In the genomic region with DNA sequence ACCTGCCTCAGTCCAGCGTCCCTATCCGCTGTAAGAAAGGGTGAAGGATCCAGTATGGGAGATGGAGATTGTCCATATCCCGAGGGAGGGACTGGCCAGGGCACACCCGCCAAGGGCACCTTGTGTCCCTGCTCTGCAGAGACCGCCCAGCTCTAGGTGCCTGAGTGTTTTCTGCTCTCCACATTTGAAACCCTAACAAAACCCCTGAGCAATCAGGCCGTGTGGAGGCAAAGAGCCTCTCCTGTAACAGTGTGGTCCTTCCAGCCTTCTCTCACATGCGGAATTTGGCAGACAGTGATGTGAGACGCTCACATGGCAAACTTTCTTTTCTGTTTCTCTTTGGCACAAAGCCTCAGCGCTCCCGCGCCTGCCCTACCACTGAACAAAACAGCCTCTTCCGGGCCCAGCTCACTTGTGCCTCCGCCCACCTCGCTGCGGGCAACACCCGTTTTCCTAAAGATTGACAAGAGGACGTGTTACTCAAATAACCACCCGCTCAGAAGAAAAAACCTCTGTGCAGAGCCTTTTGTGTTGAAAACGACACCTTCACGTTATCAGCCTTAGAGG, we compare ENCODE assay signal across 8 cellular contexts.
DNase-seq lines count a peak whose midpoint lies in the region; ATAC-seq and TF ChIP-seq lines count a peak whose summit lies in the region.

No MANE protein-coding gene starts in this region.

- no peak for ATAC-seq in HG03457 (IDR thresholded peaks at IDR 0.05; ENCODE audit: unreplicated experiment)

- intact Hi-C loops in mammary epithelial cell (cut with micrococcal nuclease), result no loop called here

- no TSS peak for BruUV-seq in mammary epithelial cell (replicated peaks; lab: Mats Ljungman, UMichigan)

- H3K27ac ChIP-seq in mammary epithelial cell (ENCODE audit: insufficient read depth, low read depth, low read length), result no peak overlapping the region

- H3K4me1 ChIP-seq in mammary epithelial cell (ENCODE audit: insufficient read depth, low read length), result no peaks in the 10 kb centered on the region

- DNase-seq in CD1c-positive myeloid dendritic cell (ENCODE audit: extremely low spot score) (peak; percentile 84), NCI-H69 (lab: John Stamatoyannopoulos, UW) (peak; percentile 85), activated T-cell treated with anti-CD3 and anti-CD28 coated beads for 4 hours (peak; percentile 63), amniotic stem cell (lab: John Stamatoyannopoulos, UW) (no peak), mammary epithelial cell (no peak)
- DNase-seq in stimulated activated CD4-positive, alpha-beta T cell treated with anti-CD3 and anti-CD28 coated beads, Interleukin-1b, Interleukin-23, amount 100 ng/mL, for 24 hours (ENCODE audit: low read depth in 4 of 4, low spot score in 1 of 4), result peak; percentile 31 to 75 (median 52)

- dilution Hi-C loops in mammary epithelial cell (cut with HindIII; ENCODE audit: low sequenced_read_pairs), result loop anchor here (5.0 kb wide), 2 partner anchors 59 to 99 kb away; no protein-coding TSS in a partner anchor

- no peak overlapping the region for H3K4me2 ChIP-seq in mammary epithelial cell (ENCODE audit: insufficient read depth, low read depth, low read length)

- no peaks in the 10 kb centered on the region for H3K79me2 ChIP-seq in mammary epithelial cell (ENCODE audit: insufficient read depth, low read length)

- H3K27me3 ChIP-seq in mammary epithelial cell (ENCODE audit: insufficient read depth, low read length), result no peaks in the 10 kb centered on the region

- CTCF ChIA-PET in mammary epithelial cell (lab: Charles Lee; ENCODE audit: low non-redundant PET), result no interaction called here

- H4K20me1 ChIP-seq in mammary epithelial cell (ENCODE audit: insufficient read depth, low read length), result no peaks in the 10 kb centered on the region

- TF ChIP-seq CTCF in mammary epithelial cell (conservative IDR thresholded peaks at IDR 0.05 in 1 of 2, IDR thresholded peaks at IDR 0.05 in 1 of 2; ENCODE audit: extremely low read depth in 1 of 2, insufficient read depth in 1 of 2, low read depth in 1 of 2, low read length in 2 of 2), result no peak

- H3K4me3 ChIP-seq in iPS-18c (ENCODE audit: insufficient read depth, low read depth, low read length), result peak overlapping the region; percentile 15; the same call in 1 of the 2 replicates
- H3K4me3 ChIP-seq in mammary epithelial cell (replicated peaks in 1 of 3; ENCODE audit: insufficient read depth in 1 of 3, low read depth in 2 of 3, low read length in 3 of 3), result no peak overlapping the region

- H2AFZ ChIP-seq in mammary epithelial cell (ENCODE audit: low read depth, low read length), result no peak overlapping the region

- in situ Hi-C loops in mammary epithelial cell (cut with MboI; ENCODE audit: low sequenced_read_pairs in 2 of 2), result no loop called here

- no peak overlapping the region for H3K9ac ChIP-seq in mammary epithelial cell (ENCODE audit: insufficient read depth, low read length)

- no peaks in the 10 kb centered on the region for H3K36me3 ChIP-seq in mammary epithelial cell (ENCODE audit: insufficient read depth, low read length)

- H3K9me3 ChIP-seq in iPS-18c (ENCODE audit: control insufficient read depth, insufficient read depth, low read length) (peaks cover 62% of the 10 kb centered on the region), mammary epithelial cell (replicated peaks; ENCODE audit: insufficient read depth, low read length) (peaks cover 40% of the 10 kb centered on the region)

- 16% methylated on average over 18 of the region's 20 CpGs for WGBS in mammary epithelial cell (ENCODE audit: low coverage, missing lambda C conversion rate)

Comparison
In these comparisons a context has a peak if more than half of its experiments do, and no peak if none do; other contexts are left out.
1. DNase-seq: peak in CD1c-positive myeloid dendritic cell (single experiment), NCI-H69 (single experiment), activated T-cell treated with anti-CD3 and anti-CD28 coated beads for 4 hours (single experiment) and stimulated activated CD4-positive, alpha-beta T cell treated with anti-CD3 and anti-CD28 coated beads, Interleukin-1b, Interleukin-23, amount 100 ng/mL, for 24 hours (4 of 4); none in amniotic stem cell (single experiment) and mammary epithelial cell (single experiment).